2 cellular contexts compared by ENCODE assay signal in the genomic region with DNA sequence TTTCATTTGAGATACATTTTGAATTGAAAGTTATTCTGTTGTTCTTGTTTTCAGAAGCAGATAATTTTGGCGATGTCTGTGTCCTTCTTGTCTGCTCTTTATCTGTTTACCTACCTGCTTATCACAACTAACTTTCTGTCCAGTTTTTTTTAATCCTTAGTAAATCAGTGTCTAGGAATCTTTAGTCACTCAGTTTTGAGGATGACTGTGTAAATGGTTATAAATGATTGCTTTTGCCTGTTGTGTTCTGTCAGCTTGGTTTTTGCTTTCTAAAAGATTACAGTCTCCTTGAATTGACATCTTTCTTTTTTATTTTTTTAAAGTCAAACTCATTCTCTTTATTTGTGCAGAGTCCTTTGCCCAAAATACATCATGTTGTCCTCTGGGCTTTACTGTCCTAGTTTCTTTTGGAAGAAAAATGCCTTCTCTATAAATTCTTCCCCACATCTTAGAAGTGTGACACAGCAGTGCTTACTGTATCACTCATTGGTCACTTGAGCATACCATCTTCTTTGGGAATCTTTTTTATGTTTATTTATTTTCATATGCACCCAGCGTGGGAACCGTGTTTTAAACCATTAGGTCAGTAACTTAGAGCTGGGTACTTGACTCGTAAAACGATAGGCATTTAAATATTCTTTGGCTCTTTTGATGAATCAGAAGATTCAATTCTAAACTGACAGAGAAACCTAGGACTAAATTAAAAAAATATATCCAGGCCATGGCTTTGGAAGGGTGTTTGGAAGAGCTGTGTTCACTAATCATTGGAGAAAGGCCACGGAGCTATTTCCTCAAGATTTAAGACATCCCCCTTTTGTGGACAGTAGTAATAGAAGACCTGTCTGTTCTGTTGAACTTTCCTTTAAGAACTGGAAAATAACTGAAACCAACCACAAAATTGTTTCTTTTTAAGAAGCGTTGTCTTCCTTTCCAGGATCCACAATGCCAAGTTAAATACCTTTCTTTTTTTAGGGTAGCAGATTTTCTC.
TF ChIP-seq lines count a peak whose summit lies in the region.

No MANE protein-coding gene starts in this region.

TF ChIP-seq in HEK293, 187 proteins besides CTCF, POLR2A, EP300 and RAD21 (continues in another document):
- peak; percentile 43 for TF ChIP-seq FEZF1 (tag by site-specific recombination; IDR thresholded peaks at IDR 0.05)
- TF ChIP-seq PRDM1 (tag by site-specific recombination; IDR thresholded peaks at IDR 0.05), result no peak
- TF ChIP-seq, protein P1, sequence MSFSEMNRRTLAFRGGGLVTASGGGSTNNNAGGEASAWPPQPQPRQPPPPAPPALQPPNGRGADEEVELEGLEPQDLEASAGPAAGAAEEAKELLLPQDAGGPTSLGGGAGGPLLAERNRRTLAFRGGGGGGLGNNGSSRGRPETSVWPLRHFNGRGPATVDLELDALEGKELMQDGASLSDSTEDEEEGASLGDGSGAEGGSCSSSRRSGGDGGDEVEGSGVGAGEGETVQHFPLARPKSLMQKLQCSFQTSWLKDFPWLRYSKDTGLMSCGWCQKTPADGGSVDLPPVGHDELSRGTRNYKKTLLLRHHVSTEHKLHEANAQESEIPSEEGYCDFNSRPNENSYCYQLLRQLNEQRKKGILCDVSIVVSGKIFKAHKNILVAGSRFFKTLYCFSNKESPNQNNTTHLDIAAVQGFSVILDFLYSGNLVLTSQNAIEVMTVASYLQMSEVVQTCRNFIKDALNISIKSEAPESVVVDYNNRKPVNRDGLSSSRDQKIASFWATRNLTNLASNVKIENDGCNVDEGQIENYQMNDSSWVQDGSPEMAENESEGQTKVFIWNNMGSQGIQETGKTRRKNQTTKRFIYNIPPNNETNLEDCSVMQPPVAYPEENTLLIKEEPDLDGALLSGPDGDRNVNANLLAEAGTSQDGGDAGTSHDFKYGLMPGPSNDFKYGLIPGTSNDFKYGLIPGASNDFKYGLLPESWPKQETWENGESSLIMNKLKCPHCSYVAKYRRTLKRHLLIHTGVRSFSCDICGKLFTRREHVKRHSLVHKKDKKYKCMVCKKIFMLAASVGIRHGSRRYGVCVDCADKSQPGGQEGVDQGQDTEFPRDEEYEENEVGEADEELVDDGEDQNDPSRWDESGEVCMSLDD (tag by site-specific recombination; IDR thresholded peaks at IDR 0.05), result no peak
- no peak for TF ChIP-seq ZNF544 (tag by site-specific recombination; IDR thresholded peaks at IDR 0.05)
- TF ChIP-seq ZNF391 (tag by site-specific recombination; IDR thresholded peaks at IDR 0.05; ENCODE audit: borderline replicate concordance, low read depth), result no peak
- no peak for TF ChIP-seq SCRT1 (tag by site-specific recombination; IDR thresholded peaks at IDR 0.05; ENCODE audit: borderline replicate concordance)
- no peak for TF ChIP-seq ZBTB48 (tag by site-specific recombination; IDR thresholded peaks at IDR 0.05)
- no peak for TF ChIP-seq ZNF266 (tag by site-specific recombination; IDR thresholded peaks at IDR 0.05; ENCODE audit: low read depth)
- TF ChIP-seq ZNF174 (tag by site-specific recombination; IDR thresholded peaks at IDR 0.05), result no peak
- no peak for TF ChIP-seq SP2 (tag by site-specific recombination; IDR thresholded peaks at IDR 0.05)
- no peak for TF ChIP-seq ZNF548 (tag by site-specific recombination; IDR thresholded peaks at IDR 0.05)
- peak; percentile 72 for TF ChIP-seq IKZF3 (tag by site-specific recombination; IDR thresholded peaks at IDR 0.05)
- no peak for TF ChIP-seq SP3 (tag by site-specific recombination; IDR thresholded peaks at IDR 0.05)
- no peak for TF ChIP-seq ZSCAN23 (tag by site-specific recombination; IDR thresholded peaks at IDR 0.05)
- TF ChIP-seq GLI2 (tag by site-specific recombination; IDR thresholded peaks at IDR 0.05; ENCODE audit: borderline replicate concordance, low read depth), result no peak
- TF ChIP-seq ZNF132 (tag by site-specific recombination; IDR thresholded peaks at IDR 0.05; ENCODE audit: borderline replicate concordance), result no peak
- TF ChIP-seq ZNF670 (tag by site-specific recombination; IDR thresholded peaks at IDR 0.05; ENCODE audit: low read depth), result no peak
- TF ChIP-seq ZNF830 (tag by site-specific recombination; IDR thresholded peaks at IDR 0.05; ENCODE audit: low read depth), result no peak
- no peak for TF ChIP-seq ZNF239 (tag by site-specific recombination; IDR thresholded peaks at IDR 0.05)
- peak; percentile 30; the same call in 1 of the 2 replicates for TF ChIP-seq ZBTB17 (tag by site-specific recombination; IDR thresholded peaks at IDR 0.05)
- TF ChIP-seq PRDM6 (tag by site-specific recombination; IDR thresholded peaks at IDR 0.05), result peak; percentile 62
- TF ChIP-seq ZEB2 (tag by site-specific recombination; IDR thresholded peaks at IDR 0.05), result peak; percentile 55; the same call in 1 of the 2 replicates
- TF ChIP-seq SCRT2 (tag by site-specific recombination; IDR thresholded peaks at IDR 0.05), result no peak
- TF ChIP-seq ZNF596 (tag by site-specific recombination; IDR thresholded peaks at IDR 0.05), result no peak
- TF ChIP-seq ZNF16 (tag by site-specific recombination; IDR thresholded peaks at IDR 0.05; ENCODE audit: low read depth), result no peak
- TF ChIP-seq ZNF837 (tag by site-specific recombination; IDR thresholded peaks at IDR 0.05), result no peak
- no peak for TF ChIP-seq KLF1 (tag by site-specific recombination; IDR thresholded peaks at IDR 0.05)
- no peak for TF ChIP-seq AEBP2 (tag by site-specific recombination; IDR thresholded peaks at IDR 0.05; ENCODE audit: borderline replicate concordance)
- TF ChIP-seq YY2 (tag by site-specific recombination; IDR thresholded peaks at IDR 0.05), result no peak
- no peak for TF ChIP-seq ZNF791 (tag by site-specific recombination; IDR thresholded peaks at IDR 0.05)
- TF ChIP-seq ZNF658 (tag by site-specific recombination; IDR thresholded peaks at IDR 0.05), result no peak

TF ChIP-seq in GM12878, 131 proteins besides CTCF, POLR2A, EP300 and RAD21:
- TF ChIP-seq, protein P2, sequence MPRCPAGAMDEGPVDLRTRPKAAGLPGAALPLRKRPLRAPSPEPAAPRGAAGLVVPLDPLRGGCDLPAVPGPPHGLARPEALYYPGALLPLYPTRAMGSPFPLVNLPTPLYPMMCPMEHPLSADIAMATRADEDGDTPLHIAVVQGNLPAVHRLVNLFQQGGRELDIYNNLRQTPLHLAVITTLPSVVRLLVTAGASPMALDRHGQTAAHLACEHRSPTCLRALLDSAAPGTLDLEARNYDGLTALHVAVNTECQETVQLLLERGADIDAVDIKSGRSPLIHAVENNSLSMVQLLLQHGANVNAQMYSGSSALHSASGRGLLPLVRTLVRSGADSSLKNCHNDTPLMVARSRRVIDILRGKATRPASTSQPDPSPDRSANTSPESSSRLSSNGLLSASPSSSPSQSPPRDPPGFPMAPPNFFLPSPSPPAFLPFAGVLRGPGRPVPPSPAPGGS (IDR thresholded peaks at IDR 0.05; ENCODE audit: borderline replicate concordance, insufficient read depth, low read depth, low read length, poor library complexity, severe bottlenecking), result no peak
- TF ChIP-seq NFIC (IDR thresholded peaks at IDR 0.05; ENCODE audit: low read depth, low read length) (no peak), ZNF217 (IDR thresholded peaks at IDR 0.05) (no peak)
TF ChIP-seq in GM12878: peak in this region for 0.
